ENCODE assay signal across 1 cellular context in genomic region chrX:55116589-55116988, GRCh38.
TF ChIP-seq lines count a peak whose summit lies in the region.

No MANE protein-coding gene starts in this region.

TF ChIP-seq in K562, 482 proteins besides CTCF, POLR2A, EP300 and RAD21 (continued from another document):
- TF ChIP-seq SMARCC2 (IDR thresholded peaks at IDR 0.05; ENCODE audit: low read depth) (peak; percentile 83), KLF16 (IDR thresholded peaks at IDR 0.05) (peak; percentile 87), NCOR1 (IDR thresholded peaks at IDR 0.05) (peak; percentile 94), ATF7 (IDR thresholded peaks at IDR 0.05) (peak; percentile 23; the same call in 1 of the 2 replicates), STAT5A (IDR thresholded peaks at IDR 0.05; ENCODE audit: borderline replicate concordance, low read length) (peak; percentile 81), NCOA1 (IDR thresholded peaks at IDR 0.05; ENCODE audit: low read depth) (0 out of 2 replicates have a peak, but pooled peaks have one; percentile 54), DPF2 (IDR thresholded peaks at IDR 0.05) (peak; percentile 91), RBBP5 (IDR thresholded peaks at IDR 0.05; ENCODE audit: borderline replicate concordance, insufficient read depth, low read length, poor library complexity, severe bottlenecking) (peak; percentile 34), TBL1XR1 (IDR thresholded peaks at IDR 0.05; ENCODE audit: low read length in 2 of 2) (0 out of 4 replicates have a peak, but pooled peaks of 1 of the 2 experiments have one; percentile 51), HDAC2 (IDR thresholded peaks at IDR 0.05) (peak; percentile 48; the same call in 1 of the 2 replicates)
